ENCODE assay signal across 27 cellular contexts in genomic region chr2:157197848-157198247, GRCh38. TPM values are rescaled to one million over a fixed set of nuclear protein-coding genes. Genes with fewer than 3 reads are reported as not detected.
"Had no signal": no experiment of that assay in that cellular context is flagged by ENCODE, and none has a peak within 500 bp of the region (broad histone marks: within the 10 kb centered on the region; RNA-seq: fewer than 3 reads in every experiment).

No MANE protein-coding gene starts in this region.

- H3K79me2 ChIP-seq: parathyroid adenoma had no signal

- H3K27ac ChIP-seq: neural progenitor cell, ovary, parathyroid adenoma, psoas muscle, skin epidermis, stomach, thoracic aorta, thyroid gland, tibial nerve, upper lobe of left lung, vagina had no signal

- FAIRE-seq: urothelium cell line had no signal

- ATAC-seq: naive thymus-derived CD4-positive, alpha-beta T cell; natural killer cell; psoas muscle; right cardiac atrium; sciatic nerve; stimulated activated effector memory CD8-positive, alpha-beta T cell treated with anti-CD3 and anti-CD28 coated beads, Interleukin-12 subunit alpha, Interleukin-12 subunit beta, amount 100 ng/mL, for 72 hours; stimulated activated naive B cell treated with anti-CD40 and anti-IgM and Interleukin-4, amounts not matched to agents 10 μg/mL and 1 μg/mL and 100 μg/mL, for 72 hours had no signal

- H3K27me3 ChIP-seq: neural progenitor cell, ovary, stomach, thyroid gland, tibial nerve, upper lobe of left lung, vagina had no signal

- H3K4me1 ChIP-seq: neural progenitor cell, parathyroid adenoma, thyroid gland, upper lobe of left lung, vagina had no signal

- H3K4me2 ChIP-seq: neural progenitor cell had no signal

- H3K36me3 ChIP-seq: neural progenitor cell, ovary, stomach, thoracic aorta, thyroid gland, tibial nerve, upper lobe of left lung, vagina had no signal

- H2AFZ ChIP-seq: neural progenitor cell, parathyroid adenoma had no signal

- H3K9ac ChIP-seq: neural progenitor cell, parathyroid adenoma had no signal

- H3K4me3 ChIP-seq: neural progenitor cell, ovary, psoas muscle, skin epidermis, stomach, thoracic aorta, thyroid gland, tibial nerve, upper lobe of left lung, vagina had no signal

- DNase-seq: naive thymus-derived CD4-positive, alpha-beta T cell; natural killer cell; occipital lobe; ovary; posterior cingulate gyrus; psoas muscle; right cardiac atrium; stimulated activated CD4-positive, alpha-beta T cell treated with anti-CD3 and anti-CD28 coated beads, Interleukin-12 subunit alpha, Interleukin-12 subunit beta, amount 100 ng/mL, for 4 hours; stimulated activated CD4-positive, alpha-beta T cell treated with anti-CD3 and anti-CD28 coated beads, Interleukin-2, amount 100 ng/mL, for 24 hours; stimulated activated CD4-positive, alpha-beta T cell treated with anti-CD3 and anti-CD28 coated beads, Interleukin-2, amount 100 ng/mL, for 48 hours; stimulated activated CD4-positive, alpha-beta T cell treated with anti-CD3 and anti-CD28 coated beads, Interleukin-4, amount 100 ng/mL, for 24 hours; stimulated activated naive B cell treated with anti-CD40 and anti-IgM and Interleukin-4, amounts not matched to agents 10 μg/mL and 1 μg/mL and 100 μg/mL, for 72 hours; stimulated activated naive CD4-positive, alpha-beta T cell treated with Interleukin-2 at 50 U/mL for 16 hours; stomach; thyroid gland; trophoblast cell; upper lobe of left lung had no signal

- H3K9me3 ChIP-seq: ovary, psoas muscle, stomach, thoracic aorta, thyroid gland, tibial nerve, upper lobe of left lung, vagina had no signal

RNA-seq across cellular contexts. Expression of gene GALNT5, which starts 59.7 kb away (rescaled TPM):
- total RNA-seq: naive thymus-derived CD4-positive, alpha-beta T cell; natural killer cell had no signal
- polyA plus RNA-seq: naive thymus-derived CD4-positive, alpha-beta T cell; neural cell had no signal
